ENCODE assay signal across 8 cellular contexts in genomic region chr20:38123021-38123587, GRCh38.
DNase-seq lines count a peak whose midpoint lies in the region; ATAC-seq lines count a peak whose summit lies in the region.

No MANE protein-coding gene starts in this region.

- H3K27me3 Mint-ChIP-seq in activated T-cell treated with anti-CD3 and anti-CD28 coated beads, Interleukin-2, amount 50 U/mL, for 24 hours: no peaks in the 10 kb centered on the region

- no peak for DNase-seq in activated T-cell treated with anti-CD3 and anti-CD28 coated beads, Interleukin-2, amount 50 U/mL, for 24 hours
- DNase-seq in activated T-cell treated with anti-CD3 and anti-CD28 coated beads, Interleukin-2, amount 50 U/mL, for 48 hours: no peak
- peak; percentile 71 for DNase-seq in adipocyte (ENCODE audit: low read depth)
- peak; percentile 83 for DNase-seq in iris pigment epithelial cell (ENCODE audit: low read depth)
- no peak for DNase-seq in substantia nigra (lab: John Stamatoyannopoulos, UW)
- DNase-seq in C1 segment of cervical spinal cord (lab: John Stamatoyannopoulos, UW): no peak
- DNase-seq in OCI-M2 (lab: John Stamatoyannopoulos, UW; ENCODE audit: unreplicated experiment): no peak

- no peaks in the 10 kb centered on the region for H3K9me3 Mint-ChIP-seq in activated T-cell treated with anti-CD3 and anti-CD28 coated beads, Interleukin-2, amount 50 U/mL, for 24 hours

- H3K4me3 ChIP-seq in adipocyte (ENCODE audit: low read length): no peak overlapping the region

- peaks cover 3% of the 10 kb centered on the region for H3K4me1 Mint-ChIP-seq in activated T-cell treated with anti-CD3 and anti-CD28 coated beads, Interleukin-2, amount 50 U/mL, for 24 hours (ENCODE audit: low read depth)

- H3K4me3 Mint-ChIP-seq in activated T-cell treated with anti-CD3 and anti-CD28 coated beads, Interleukin-2, amount 50 U/mL, for 24 hours: no peak overlapping the region

- no peak for ATAC-seq in GM18520 (IDR thresholded peaks at IDR 0.05; ENCODE audit: unreplicated experiment)

- no peaks in the 10 kb centered on the region for H3K36me3 Mint-ChIP-seq in activated T-cell treated with anti-CD3 and anti-CD28 coated beads, Interleukin-2, amount 50 U/mL, for 24 hours (ENCODE audit: low read depth)

- peak overlapping the region; percentile 26 for H3K27ac ChIP-seq in substantia nigra (ENCODE audit: low read depth, low read length, poor library complexity, severe bottlenecking)

- no peaks in the 10 kb centered on the region for H3K9me3 ChIP-seq in adipocyte (ENCODE audit: control insufficient read depth, low read length)

- H3K27me3 ChIP-seq in adipocyte (replicated peaks; ENCODE audit: control insufficient read depth, insufficient read depth, low read length): no peaks in the 10 kb centered on the region

- H3K4me1 ChIP-seq in adipocyte (ENCODE audit: control insufficient read depth, insufficient read depth, low read length): peaks cover 14% of the 10 kb centered on the region

- H3K9ac ChIP-seq in adipocyte (ENCODE audit: low read length): no peak overlapping the region

- no peaks in the 10 kb centered on the region for H3K36me3 ChIP-seq in adipocyte (ENCODE audit: control insufficient read depth, insufficient read depth, low read length, severe bottlenecking)

- peak overlapping the region; percentile 35 for H3K27ac Mint-ChIP-seq in activated T-cell treated with anti-CD3 and anti-CD28 coated beads, Interleukin-2, amount 50 U/mL, for 24 hours

Comparison
In these comparisons a context has a peak if more than half of its experiments do, and no peak if none do; other contexts are left out.
1. DNase-seq: peak in adipocyte (single experiment) and iris pigment epithelial cell (single experiment); none in activated T-cell treated with anti-CD3 and anti-CD28 coated beads, Interleukin-2, amount 50 U/mL, for 24 hours (single experiment), activated T-cell treated with anti-CD3 and anti-CD28 coated beads, Interleukin-2, amount 50 U/mL, for 48 hours (0 of 2), substantia nigra (0 of 49), C1 segment of cervical spinal cord (0 of 14) and OCI-M2 (single experiment).